In genomic region chr6:161137320-161137719, GRCh38 we compare ENCODE assay signal across 19 cellular contexts.
DNase-seq lines count a peak whose midpoint lies in the region; ATAC-seq and TF ChIP-seq lines count a peak whose summit lies in the region.
"Had no signal": no experiment of that assay in that cellular context is flagged by ENCODE, and none has a peak within 500 bp of the region (broad histone marks: within the 10 kb centered on the region; RNA-seq: fewer than 3 reads in every experiment).

No MANE protein-coding gene starts in this region.

- TF ChIP-seq CTCF in right atrium auricular region (IDR thresholded peaks at IDR 0.05) (no peak), nephron progenitor cell (IDR thresholded peaks at IDR 0.05) (no peak), prostate gland (IDR thresholded peaks at IDR 0.05) (no peak), lower lobe of right lung (IDR thresholded peaks at IDR 0.05) (no peak)

- no peaks in the 10 kb centered on the region for H3K9me3 Mint-ChIP-seq in nephron progenitor cell

- peaks cover 18% of the 10 kb centered on the region for H3K4me1 Mint-ChIP-seq in nephron progenitor cell

- WGBS in prostate gland, result 96% methylated on average over 11 of the region's 11 CpGs

- peak; percentile 36 for DNase-seq in right atrium auricular region (ENCODE audit: low spot score)
- DNase-seq in left ventricle myocardium superior, result no peak
- DNase-seq in caudate nucleus (lab: John Stamatoyannopoulos, UW), result no peak
- DNase-seq in nephron progenitor cell, result no peak
- DNase-seq in prostate gland (ENCODE audit: low spot score), result no peak
- no peak for DNase-seq in hippocampal formation (lab: John Stamatoyannopoulos, UW)
- DNase-seq in lower lobe of right lung, result no peak
- DNase-seq: EL, GF-D8, IMR-90, MV-4-11, NCI-H1105 treated with DMSO at 0.1 percent for 48 hours, NCI-H1694, NCI-H2081, NCI-H2171, NCI-H524 treated with DMSO at 0.1 percent for 48 hours, NCI-H82 had no signal

- H3K27me3 Mint-ChIP-seq in nephron progenitor cell (ENCODE audit: low read depth, poor library complexity), result no peaks in the 10 kb centered on the region
- H3K27me3 Mint-ChIP-seq: B cell had no signal

- H3K27ac ChIP-seq in right atrium auricular region (no peak overlapping the region), caudate nucleus (ENCODE audit: low read depth, low read length) (peak overlapping the region; percentile 4), prostate gland (no peak overlapping the region), lower lobe of right lung (no peak overlapping the region)

- H3K4me1 ChIP-seq in right atrium auricular region (no peaks in the 10 kb centered on the region), prostate gland (replicated peaks) (no peaks in the 10 kb centered on the region), lower lobe of right lung (no peaks in the 10 kb centered on the region)

- no peak for TF ChIP-seq POLR2A in prostate gland (IDR thresholded peaks at IDR 0.05)

- H3K27me3 ChIP-seq in right atrium auricular region (no peaks in the 10 kb centered on the region), prostate gland (replicated peaks; ENCODE audit: insufficient read depth) (no peaks in the 10 kb centered on the region), lower lobe of right lung (ENCODE audit: low read depth) (no peaks in the 10 kb centered on the region)

- ATAC-seq in left ventricle myocardium superior (no peak), lower lobe of right lung (no peak)
- ATAC-seq: Right ventricle myocardium inferior had no signal

- H3K9me3 ChIP-seq in right atrium auricular region (no peaks in the 10 kb centered on the region), prostate gland (no peaks in the 10 kb centered on the region), lower lobe of right lung (no peaks in the 10 kb centered on the region)

- peak overlapping the region; percentile 88 for H3K27ac Mint-ChIP-seq in nephron progenitor cell
- H3K27ac Mint-ChIP-seq: B cell had no signal

- H3K36me3 Mint-ChIP-seq in nephron progenitor cell (ENCODE audit: low read depth), result peaks cover 73% of the 10 kb centered on the region

- no peak overlapping the region for H3K4me3 Mint-ChIP-seq in nephron progenitor cell
- H3K4me3 Mint-ChIP-seq: B cell had no signal

- H3K4me3 ChIP-seq in right atrium auricular region (no peak overlapping the region), prostate gland (no peak overlapping the region), lower lobe of right lung (no peak overlapping the region)

- H3K36me3 ChIP-seq in right atrium auricular region (peaks cover 15% of the 10 kb centered on the region), prostate gland (no peaks in the 10 kb centered on the region), lower lobe of right lung (peaks cover 35% of the 10 kb centered on the region)

- intact Hi-C loops in left ventricle myocardium superior (cut with micrococcal nuclease), result no loop called here
- intact Hi-C loops in prostate gland (cut with DNase I), result no loop called here
- intact Hi-C loops in lower lobe of right lung (cut with DNase I), result no loop called here
